1 cellular context compared by ENCODE assay signal in genomic region chr17:59621771-59622170, GRCh38.
TF ChIP-seq lines count a peak whose summit lies in the region.

No MANE protein-coding gene starts in this region.

TF ChIP-seq in H1, 55 proteins besides CTCF, POLR2A, EP300 and RAD21:
- TF ChIP-seq BRCA1 (IDR thresholded peaks at IDR 0.05; ENCODE audit: low read depth, low read length) (no peak), GTF2F1 (IDR thresholded peaks at IDR 0.05; ENCODE audit: borderline replicate concordance, low read depth, low read length) (no peak), KDM4A (IDR thresholded peaks at IDR 0.05; ENCODE audit: low read depth, low read length, severe bottlenecking) (no peak), NRF1 (IDR thresholded peaks at IDR 0.05; ENCODE audit: low read depth, low read length) (no peak), NANOG (IDR thresholded peaks at IDR 0.05; ENCODE audit: insufficient read depth, low read depth, low read length, poor library complexity, severe bottlenecking) (no peak)
